In the genomic region with DNA sequence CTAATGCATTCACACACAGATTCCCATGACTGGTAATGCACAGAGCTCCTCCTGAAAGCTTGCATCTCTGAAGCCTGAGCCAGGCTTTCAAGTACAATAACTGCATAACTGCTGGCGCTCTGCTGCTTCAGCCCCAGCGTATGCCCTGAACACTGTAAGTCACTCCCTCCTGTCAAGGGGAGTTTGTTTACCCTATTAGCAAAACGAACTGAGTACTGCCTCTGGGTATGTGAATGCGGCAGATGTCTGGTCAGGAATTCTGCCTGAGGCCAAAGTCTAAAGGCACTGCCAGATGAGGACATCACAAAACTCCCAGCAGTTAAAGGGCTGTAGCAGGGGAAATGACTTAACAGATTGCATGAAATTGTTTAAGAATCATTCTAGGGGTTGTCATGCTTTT, we compare ENCODE assay signal across 1 cellular context.
TF ChIP-seq lines count a peak whose summit lies in the region.

No MANE protein-coding gene starts in this region.

TF ChIP-seq in HepG2, 621 proteins besides CTCF, POLR2A, EP300 and RAD21 (continued from another document and continues in another):
- TF ChIP-seq, protein P1, sequence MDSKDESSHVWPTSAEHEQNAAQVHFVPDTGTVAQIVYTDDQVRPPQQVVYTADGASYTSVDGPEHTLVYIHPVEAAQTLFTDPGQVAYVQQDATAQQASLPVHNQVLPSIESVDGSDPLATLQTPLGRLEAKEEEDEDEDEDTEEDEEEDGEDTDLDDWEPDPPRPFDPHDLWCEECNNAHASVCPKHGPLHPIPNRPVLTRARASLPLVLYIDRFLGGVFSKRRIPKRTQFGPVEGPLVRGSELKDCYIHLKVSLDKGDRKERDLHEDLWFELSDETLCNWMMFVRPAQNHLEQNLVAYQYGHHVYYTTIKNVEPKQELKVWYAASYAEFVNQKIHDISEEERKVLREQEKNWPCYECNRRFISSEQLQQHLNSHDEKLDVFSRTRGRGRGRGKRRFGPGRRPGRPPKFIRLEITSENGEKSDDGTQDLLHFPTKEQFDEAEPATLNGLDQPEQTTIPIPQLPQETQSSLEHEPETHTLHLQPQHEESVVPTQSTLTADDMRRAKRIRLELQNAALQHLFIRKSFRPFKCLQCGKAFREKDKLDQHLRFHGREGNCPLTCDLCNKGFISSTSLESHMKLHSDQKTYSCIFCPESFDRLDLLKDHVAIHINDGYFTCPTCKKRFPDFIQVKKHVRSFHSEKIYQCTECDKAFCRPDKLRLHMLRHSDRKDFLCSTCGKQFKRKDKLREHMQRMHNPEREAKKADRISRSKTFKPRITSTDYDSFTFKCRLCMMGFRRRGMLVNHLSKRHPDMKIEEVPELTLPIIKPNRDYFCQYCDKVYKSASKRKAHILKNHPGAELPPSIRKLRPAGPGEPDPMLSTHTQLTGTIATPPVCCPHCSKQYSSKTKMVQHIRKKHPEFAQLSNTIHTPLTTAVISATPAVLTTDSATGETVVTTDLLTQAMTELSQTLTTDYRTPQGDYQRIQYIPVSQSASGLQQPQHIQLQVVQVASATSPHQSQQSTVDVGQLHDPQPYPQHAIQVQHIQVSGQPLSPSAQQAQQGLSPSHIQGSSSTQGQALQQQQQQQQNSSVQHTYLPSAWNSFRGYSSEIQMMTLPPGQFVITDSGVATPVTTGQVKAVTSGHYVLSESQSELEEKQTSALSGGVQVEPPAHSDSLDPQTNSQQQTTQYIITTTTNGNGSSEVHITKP (CRISPR knock-in tag; IDR thresholded peaks at IDR 0.05; ENCODE audit: low read depth): peak; percentile 62; the same call in 1 of the 2 replicates
- peak; percentile 90 for TF ChIP-seq ZNF264 (CRISPR knock-in tag; IDR thresholded peaks at IDR 0.05)
- peak; percentile 72; the same call in 1 of the 2 replicates for TF ChIP-seq CEBPG (CRISPR knock-in tag; IDR thresholded peaks at IDR 0.05)
- TF ChIP-seq, protein P2, sequence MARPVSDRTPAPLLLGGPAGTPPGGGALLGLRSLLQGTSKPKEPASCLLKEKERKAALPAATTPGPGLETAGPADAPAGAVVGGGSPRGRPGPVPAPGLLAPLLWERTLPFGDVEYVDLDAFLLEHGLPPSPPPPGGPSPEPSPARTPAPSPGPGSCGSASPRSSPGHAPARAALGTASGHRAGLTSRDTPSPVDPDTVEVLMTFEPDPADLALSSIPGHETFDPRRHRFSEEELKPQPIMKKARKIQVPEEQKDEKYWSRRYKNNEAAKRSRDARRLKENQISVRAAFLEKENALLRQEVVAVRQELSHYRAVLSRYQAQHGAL (CRISPR knock-in tag; IDR thresholded peaks at IDR 0.05; ENCODE audit: not compliant biosample characterization): no peak
- TF ChIP-seq ZNF326 (CRISPR knock-in tag; IDR thresholded peaks at IDR 0.05; ENCODE audit: borderline replicate concordance): no peak
- 0 out of 2 replicates have a peak, but pooled peaks have one; percentile 48 for TF ChIP-seq ZMYM3 (CRISPR knock-in tag; IDR thresholded peaks at IDR 0.05)
- TF ChIP-seq, protein P3, sequence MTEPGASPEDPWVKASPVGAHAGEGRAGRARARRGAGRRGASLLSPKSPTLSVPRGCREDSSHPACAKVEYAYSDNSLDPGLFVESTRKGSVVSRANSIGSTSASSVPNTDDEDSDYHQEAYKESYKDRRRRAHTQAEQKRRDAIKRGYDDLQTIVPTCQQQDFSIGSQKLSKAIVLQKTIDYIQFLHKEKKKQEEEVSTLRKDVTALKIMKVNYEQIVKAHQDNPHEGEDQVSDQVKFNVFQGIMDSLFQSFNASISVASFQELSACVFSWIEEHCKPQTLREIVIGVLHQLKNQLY (CRISPR knock-in tag; IDR thresholded peaks at IDR 0.05): peak; percentile 32; the same call in 1 of the 2 replicates
- TF ChIP-seq, protein P4, sequence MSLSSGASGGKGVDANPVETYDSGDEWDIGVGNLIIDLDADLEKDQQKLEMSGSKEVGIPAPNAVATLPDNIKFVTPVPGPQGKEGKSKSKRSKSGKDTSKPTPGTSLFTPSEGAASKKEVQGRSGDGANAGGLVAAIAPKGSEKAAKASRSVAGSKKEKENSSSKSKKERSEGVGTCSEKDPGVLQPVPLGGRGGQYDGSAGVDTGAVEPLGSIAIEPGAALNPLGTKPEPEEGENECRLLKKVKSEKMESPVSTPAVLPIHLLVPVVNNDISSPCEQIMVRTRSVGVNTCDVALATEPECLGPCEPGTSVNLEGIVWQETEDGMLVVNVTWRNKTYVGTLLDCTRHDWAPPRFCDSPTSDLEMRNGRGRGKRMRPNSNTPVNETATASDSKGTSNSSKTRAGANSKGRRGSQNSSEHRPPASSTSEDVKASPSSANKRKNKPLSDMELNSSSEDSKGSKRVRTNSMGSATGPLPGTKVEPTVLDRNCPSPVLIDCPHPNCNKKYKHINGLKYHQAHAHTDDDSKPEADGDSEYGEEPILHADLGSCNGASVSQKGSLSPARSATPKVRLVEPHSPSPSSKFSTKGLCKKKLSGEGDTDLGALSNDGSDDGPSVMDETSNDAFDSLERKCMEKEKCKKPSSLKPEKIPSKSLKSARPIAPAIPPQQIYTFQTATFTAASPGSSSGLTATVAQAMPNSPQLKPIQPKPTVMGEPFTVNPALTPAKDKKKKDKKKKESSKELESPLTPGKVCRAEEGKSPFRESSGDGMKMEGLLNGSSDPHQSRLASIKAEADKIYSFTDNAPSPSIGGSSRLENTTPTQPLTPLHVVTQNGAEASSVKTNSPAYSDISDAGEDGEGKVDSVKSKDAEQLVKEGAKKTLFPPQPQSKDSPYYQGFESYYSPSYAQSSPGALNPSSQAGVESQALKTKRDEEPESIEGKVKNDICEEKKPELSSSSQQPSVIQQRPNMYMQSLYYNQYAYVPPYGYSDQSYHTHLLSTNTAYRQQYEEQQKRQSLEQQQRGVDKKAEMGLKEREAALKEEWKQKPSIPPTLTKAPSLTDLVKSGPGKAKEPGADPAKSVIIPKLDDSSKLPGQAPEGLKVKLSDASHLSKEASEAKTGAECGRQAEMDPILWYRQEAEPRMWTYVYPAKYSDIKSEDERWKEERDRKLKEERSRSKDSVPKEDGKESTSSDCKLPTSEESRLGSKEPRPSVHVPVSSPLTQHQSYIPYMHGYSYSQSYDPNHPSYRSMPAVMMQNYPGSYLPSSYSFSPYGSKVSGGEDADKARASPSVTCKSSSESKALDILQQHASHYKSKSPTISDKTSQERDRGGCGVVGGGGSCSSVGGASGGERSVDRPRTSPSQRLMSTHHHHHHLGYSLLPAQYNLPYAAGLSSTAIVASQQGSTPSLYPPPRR (CRISPR knock-in tag; IDR thresholded peaks at IDR 0.05; ENCODE audit: borderline replicate concordance): peak; percentile 73; the same call in 1 of the 2 replicates
- 0 out of 2 replicates have a peak, but pooled peaks have one; percentile 72 for TF ChIP-seq ZNF772 (CRISPR knock-in tag; IDR thresholded peaks at IDR 0.05)
- no peak for TF ChIP-seq ZNF382 (CRISPR knock-in tag; IDR thresholded peaks at IDR 0.05; ENCODE audit: borderline replicate concordance)
- TF ChIP-seq ZNF563 (CRISPR knock-in tag; IDR thresholded peaks at IDR 0.05): no peak
- no peak for TF ChIP-seq ZNF3 (CRISPR knock-in tag; IDR thresholded peaks at IDR 0.05)
- peak; percentile 78; the same call in 1 of the 2 replicates for TF ChIP-seq SMAD3 (CRISPR knock-in tag; IDR thresholded peaks at IDR 0.05)
- TF ChIP-seq, protein P5, sequence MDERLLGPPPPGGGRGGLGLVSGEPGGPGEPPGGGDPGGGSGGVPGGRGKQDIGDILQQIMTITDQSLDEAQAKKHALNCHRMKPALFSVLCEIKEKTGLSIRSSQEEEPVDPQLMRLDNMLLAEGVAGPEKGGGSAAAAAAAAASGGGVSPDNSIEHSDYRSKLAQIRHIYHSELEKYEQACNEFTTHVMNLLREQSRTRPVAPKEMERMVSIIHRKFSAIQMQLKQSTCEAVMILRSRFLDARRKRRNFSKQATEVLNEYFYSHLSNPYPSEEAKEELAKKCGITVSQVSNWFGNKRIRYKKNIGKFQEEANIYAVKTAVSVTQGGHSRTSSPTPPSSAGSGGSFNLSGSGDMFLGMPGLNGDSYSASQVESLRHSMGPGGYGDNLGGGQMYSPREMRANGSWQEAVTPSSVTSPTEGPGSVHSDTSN (CRISPR knock-in tag; IDR thresholded peaks at IDR 0.05): peak; percentile 30; the same call in 1 of the 2 replicates
- TF ChIP-seq PCBP1 (IDR thresholded peaks at IDR 0.05; ENCODE audit: borderline replicate concordance, low read depth, low read length): no peak
- TF ChIP-seq, protein P6, sequence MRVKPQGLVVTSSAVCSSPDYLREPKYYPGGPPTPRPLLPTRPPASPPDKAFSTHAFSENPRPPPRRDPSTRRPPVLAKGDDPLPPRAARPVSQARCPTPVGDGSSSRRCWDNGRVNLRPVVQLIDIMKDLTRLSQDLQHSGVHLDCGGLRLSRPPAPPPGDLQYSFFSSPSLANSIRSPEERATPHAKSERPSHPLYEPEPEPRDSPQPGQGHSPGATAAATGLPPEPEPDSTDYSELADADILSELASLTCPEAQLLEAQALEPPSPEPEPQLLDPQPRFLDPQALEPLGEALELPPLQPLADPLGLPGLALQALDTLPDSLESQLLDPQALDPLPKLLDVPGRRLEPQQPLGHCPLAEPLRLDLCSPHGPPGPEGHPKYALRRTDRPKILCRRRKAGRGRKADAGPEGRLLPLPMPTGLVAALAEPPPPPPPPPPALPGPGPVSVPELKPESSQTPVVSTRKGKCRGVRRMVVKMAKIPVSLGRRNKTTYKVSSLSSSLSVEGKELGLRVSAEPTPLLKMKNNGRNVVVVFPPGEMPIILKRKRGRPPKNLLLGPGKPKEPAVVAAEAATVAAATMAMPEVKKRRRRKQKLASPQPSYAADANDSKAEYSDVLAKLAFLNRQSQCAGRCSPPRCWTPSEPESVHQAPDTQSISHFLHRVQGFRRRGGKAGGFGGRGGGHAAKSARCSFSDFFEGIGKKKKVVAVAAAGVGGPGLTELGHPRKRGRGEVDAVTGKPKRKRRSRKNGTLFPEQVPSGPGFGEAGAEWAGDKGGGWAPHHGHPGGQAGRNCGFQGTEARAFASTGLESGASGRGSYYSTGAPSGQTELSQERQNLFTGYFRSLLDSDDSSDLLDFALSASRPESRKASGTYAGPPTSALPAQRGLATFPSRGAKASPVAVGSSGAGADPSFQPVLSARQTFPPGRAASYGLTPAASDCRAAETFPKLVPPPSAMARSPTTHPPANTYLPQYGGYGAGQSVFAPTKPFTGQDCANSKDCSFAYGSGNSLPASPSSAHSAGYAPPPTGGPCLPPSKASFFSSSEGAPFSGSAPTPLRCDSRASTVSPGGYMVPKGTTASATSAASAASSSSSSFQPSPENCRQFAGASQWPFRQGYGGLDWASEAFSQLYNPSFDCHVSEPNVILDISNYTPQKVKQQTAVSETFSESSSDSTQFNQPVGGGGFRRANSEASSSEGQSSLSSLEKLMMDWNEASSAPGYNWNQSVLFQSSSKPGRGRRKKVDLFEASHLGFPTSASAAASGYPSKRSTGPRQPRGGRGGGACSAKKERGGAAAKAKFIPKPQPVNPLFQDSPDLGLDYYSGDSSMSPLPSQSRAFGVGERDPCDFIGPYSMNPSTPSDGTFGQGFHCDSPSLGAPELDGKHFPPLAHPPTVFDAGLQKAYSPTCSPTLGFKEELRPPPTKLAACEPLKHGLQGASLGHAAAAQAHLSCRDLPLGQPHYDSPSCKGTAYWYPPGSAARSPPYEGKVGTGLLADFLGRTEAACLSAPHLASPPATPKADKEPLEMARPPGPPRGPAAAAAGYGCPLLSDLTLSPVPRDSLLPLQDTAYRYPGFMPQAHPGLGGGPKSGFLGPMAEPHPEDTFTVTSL (CRISPR knock-in tag; IDR thresholded peaks at IDR 0.05; ENCODE audit: borderline replicate concordance): peak; percentile 97; the same call in 1 of the 2 replicates
- TF ChIP-seq FOSL1 (CRISPR knock-in tag; IDR thresholded peaks at IDR 0.05; ENCODE audit: borderline replicate concordance): peak; percentile 36; the same call in 1 of the 2 replicates
- TF ChIP-seq ZNF260 (CRISPR knock-in tag; IDR thresholded peaks at IDR 0.05; ENCODE audit: borderline replicate concordance, low read depth): no peak
- peak; percentile 69; the same call in 1 of the 2 replicates for TF ChIP-seq KLF6 (CRISPR knock-in tag; IDR thresholded peaks at IDR 0.05)
- TF ChIP-seq ZNF564 (CRISPR knock-in tag; IDR thresholded peaks at IDR 0.05): no peak; the same call in 1 of the 2 replicates
- TF ChIP-seq MAZ (IDR thresholded peaks at IDR 0.05; ENCODE audit: borderline replicate concordance, low read depth, low read length): no peak; the same call in 1 of the 2 replicates
- no peak; the same call in 1 of the 2 replicates for TF ChIP-seq MAZ (CRISPR knock-in tag; IDR thresholded peaks at IDR 0.05; ENCODE audit: low read depth)
- TF ChIP-seq, protein P7, sequence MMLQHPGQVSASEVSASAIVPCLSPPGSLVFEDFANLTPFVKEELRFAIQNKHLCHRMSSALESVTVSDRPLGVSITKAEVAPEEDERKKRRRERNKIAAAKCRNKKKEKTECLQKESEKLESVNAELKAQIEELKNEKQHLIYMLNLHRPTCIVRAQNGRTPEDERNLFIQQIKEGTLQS (CRISPR knock-in tag; IDR thresholded peaks at IDR 0.05): peak; percentile 76
- TF ChIP-seq TBX3 (IDR thresholded peaks at IDR 0.05; ENCODE audit: borderline replicate concordance): peak; percentile 60; the same call in 1 of the 2 replicates
- TF ChIP-seq ZNF335 (CRISPR knock-in tag; IDR thresholded peaks at IDR 0.05): 0 out of 2 replicates have a peak, but pooled peaks have one; percentile 47
- peak; percentile 48 for TF ChIP-seq TBL1XR1 (IDR thresholded peaks at IDR 0.05; ENCODE audit: borderline replicate concordance, low read length, partially characterized antibody)
- TF ChIP-seq ZFP36L1 (CRISPR knock-in tag; IDR thresholded peaks at IDR 0.05): peak; percentile 62; the same call in 1 of the 2 replicates
- TF ChIP-seq GATAD1 (CRISPR knock-in tag; IDR thresholded peaks at IDR 0.05): peak; percentile 42; the same call in 1 of the 2 replicates
- no peak for TF ChIP-seq ZNF460 (CRISPR knock-in tag; IDR thresholded peaks at IDR 0.05; ENCODE audit: borderline replicate concordance)
- TF ChIP-seq, protein P8, sequence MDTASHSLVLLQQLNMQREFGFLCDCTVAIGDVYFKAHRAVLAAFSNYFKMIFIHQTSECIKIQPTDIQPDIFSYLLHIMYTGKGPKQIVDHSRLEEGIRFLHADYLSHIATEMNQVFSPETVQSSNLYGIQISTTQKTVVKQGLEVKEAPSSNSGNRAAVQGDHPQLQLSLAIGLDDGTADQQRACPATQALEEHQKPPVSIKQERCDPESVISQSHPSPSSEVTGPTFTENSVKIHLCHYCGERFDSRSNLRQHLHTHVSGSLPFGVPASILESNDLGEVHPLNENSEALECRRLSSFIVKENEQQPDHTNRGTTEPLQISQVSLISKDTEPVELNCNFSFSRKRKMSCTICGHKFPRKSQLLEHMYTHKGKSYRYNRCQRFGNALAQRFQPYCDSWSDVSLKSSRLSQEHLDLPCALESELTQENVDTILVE (CRISPR knock-in tag; IDR thresholded peaks at IDR 0.05): peak; percentile 69
- TF ChIP-seq, protein P9, sequence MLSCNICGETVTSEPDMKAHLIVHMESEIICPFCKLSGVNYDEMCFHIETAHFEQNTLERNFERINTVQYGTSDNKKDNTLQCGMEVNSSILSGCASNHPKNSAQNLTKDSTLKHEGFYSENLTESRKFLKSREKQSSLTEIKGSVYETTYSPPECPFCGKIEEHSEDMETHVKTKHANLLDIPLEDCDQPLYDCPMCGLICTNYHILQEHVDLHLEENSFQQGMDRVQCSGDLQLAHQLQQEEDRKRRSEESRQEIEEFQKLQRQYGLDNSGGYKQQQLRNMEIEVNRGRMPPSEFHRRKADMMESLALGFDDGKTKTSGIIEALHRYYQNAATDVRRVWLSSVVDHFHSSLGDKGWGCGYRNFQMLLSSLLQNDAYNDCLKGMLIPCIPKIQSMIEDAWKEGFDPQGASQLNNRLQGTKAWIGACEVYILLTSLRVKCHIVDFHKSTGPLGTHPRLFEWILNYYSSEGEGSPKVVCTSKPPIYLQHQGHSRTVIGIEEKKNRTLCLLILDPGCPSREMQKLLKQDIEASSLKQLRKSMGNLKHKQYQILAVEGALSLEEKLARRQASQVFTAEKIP (CRISPR knock-in tag; IDR thresholded peaks at IDR 0.05; ENCODE audit: borderline replicate concordance): no peak
- 0 out of 2 replicates have a peak, but pooled peaks have one; percentile 10 for TF ChIP-seq ZNF629 (CRISPR knock-in tag; conservative IDR thresholded peaks at IDR 0.05)
- TF ChIP-seq ZBTB7B (CRISPR knock-in tag; IDR thresholded peaks at IDR 0.05): peak; percentile 78; the same call in 1 of the 2 replicates
